ENCODE assay signal across 1 cellular context in genomic region chr13:32080328-32080744, GRCh38.
A peak's percentile ranks its signal among the peaks of the same experiment; 100 is the strongest.
TF ChIP-seq lines count a peak whose summit lies in the region.

No MANE protein-coding gene starts in this region.

TF ChIP-seq in HepG2, 621 proteins besides CTCF, POLR2A, EP300 and RAD21 (continued from another document and continues in another):
- no peak for TF ChIP-seq ZNF18 (CRISPR knock-in tag; IDR thresholded peaks at IDR 0.05; ENCODE audit: insufficient replicate concordance)
- TF ChIP-seq SSRP1 (CRISPR knock-in tag; IDR thresholded peaks at IDR 0.05), result no peak
- no peak for TF ChIP-seq ZNF207 (IDR thresholded peaks at IDR 0.05; ENCODE audit: borderline replicate concordance)
- TF ChIP-seq ELF4 (CRISPR knock-in tag; IDR thresholded peaks at IDR 0.05; ENCODE audit: borderline replicate concordance), result no peak
- TF ChIP-seq ZNF704 (CRISPR knock-in tag; IDR thresholded peaks at IDR 0.05; ENCODE audit: borderline replicate concordance), result no peak
- TF ChIP-seq ZNF7 (CRISPR knock-in tag; IDR thresholded peaks at IDR 0.05), result no peak
- TF ChIP-seq FOXA1 (IDR thresholded peaks at IDR 0.05), result no peak
- TF ChIP-seq FOXA1 (CRISPR knock-in tag; IDR thresholded peaks at IDR 0.05), result peak; percentile 94
- TF ChIP-seq NFRKB (IDR thresholded peaks at IDR 0.05), result no peak
- peak; percentile 36; the same call in 1 of the 2 replicates for TF ChIP-seq BHLHE40 (IDR thresholded peaks at IDR 0.05; ENCODE audit: low read length)
- no peak for TF ChIP-seq DMTF1 (CRISPR knock-in tag; IDR thresholded peaks at IDR 0.05)
- no peak for TF ChIP-seq ZNF761 (CRISPR knock-in tag; conservative IDR thresholded peaks at IDR 0.05)
- peak; percentile 77 for TF ChIP-seq FOXO1 (CRISPR knock-in tag; IDR thresholded peaks at IDR 0.05)
- no peak for TF ChIP-seq ZNF775 (CRISPR knock-in tag; IDR thresholded peaks at IDR 0.05; ENCODE audit: borderline replicate concordance)
- no peak for TF ChIP-seq POLR2G (IDR thresholded peaks at IDR 0.05; ENCODE audit: low read depth, low read length)
- no peak for TF ChIP-seq HNRNPLL (IDR thresholded peaks at IDR 0.05; ENCODE audit: low read depth, low read length, poor library complexity, severe bottlenecking)
- no peak for TF ChIP-seq ZNF17 (CRISPR knock-in tag; IDR thresholded peaks at IDR 0.05)
- TF ChIP-seq ZNF512 (CRISPR knock-in tag; IDR thresholded peaks at IDR 0.05), result no peak
- no peak for TF ChIP-seq ZNF724P (CRISPR knock-in tag; IDR thresholded peaks at IDR 0.05; ENCODE audit: borderline replicate concordance)
- TF ChIP-seq TOE1 (CRISPR knock-in tag; IDR thresholded peaks at IDR 0.05), result no peak
- TF ChIP-seq PRDM10 (CRISPR knock-in tag; IDR thresholded peaks at IDR 0.05; ENCODE audit: low read depth), result no peak
- no peak for TF ChIP-seq HBP1 (CRISPR knock-in tag; IDR thresholded peaks at IDR 0.05; ENCODE audit: low read depth)
- peak; percentile 60 for TF ChIP-seq SOX13 (IDR thresholded peaks at IDR 0.05)
- peak in 1 of 2 experiments; percentile 90; a peak in 2 of 4 replicates for TF ChIP-seq SOX13 (CRISPR knock-in tag; conservative IDR thresholded peaks at IDR 0.05 in 1 of 2, IDR thresholded peaks at IDR 0.05 in 1 of 2)
- TF ChIP-seq RELA (CRISPR knock-in tag; IDR thresholded peaks at IDR 0.05), result no peak
- no peak for TF ChIP-seq ZNF770 (CRISPR knock-in tag; IDR thresholded peaks at IDR 0.05)
- TF ChIP-seq PAX8 (CRISPR knock-in tag; IDR thresholded peaks at IDR 0.05; ENCODE audit: borderline replicate concordance), result no peak
- peak; percentile 85 for TF ChIP-seq HDAC2 (CRISPR knock-in tag; IDR thresholded peaks at IDR 0.05)
- TF ChIP-seq IKZF4 (CRISPR knock-in tag; IDR thresholded peaks at IDR 0.05; ENCODE audit: borderline replicate concordance, low read depth, not compliant biosample characterization), result no peak
- no peak for TF ChIP-seq U2AF1 (optimal IDR thresholded peaks at IDR 0.05; ENCODE audit: low read depth, low read length)
- no peak for TF ChIP-seq DNMT3B (CRISPR knock-in tag; conservative IDR thresholded peaks at IDR 0.05)
- no peak for TF ChIP-seq ZNF879 (CRISPR knock-in tag; IDR thresholded peaks at IDR 0.05)
- TF ChIP-seq FOSL1 (CRISPR knock-in tag; IDR thresholded peaks at IDR 0.05; ENCODE audit: borderline replicate concordance), result no peak; the same call in 1 of the 2 replicates
- TF ChIP-seq HNRNPUL1 (IDR thresholded peaks at IDR 0.05; ENCODE audit: low read depth, low read length), result no peak
- TF ChIP-seq ATF4 (CRISPR knock-in tag; IDR thresholded peaks at IDR 0.05), result no peak
- no peak for TF ChIP-seq ARNT2 (CRISPR knock-in tag; IDR thresholded peaks at IDR 0.05; ENCODE audit: low read depth)
- no peak for TF ChIP-seq HNRNPL (IDR thresholded peaks at IDR 0.05; ENCODE audit: low read depth, low read length)
- no peak for TF ChIP-seq AGO1 (IDR thresholded peaks at IDR 0.05; ENCODE audit: low read depth, low read length, poor library complexity, severe bottlenecking)
- TF ChIP-seq POGZ (CRISPR knock-in tag; IDR thresholded peaks at IDR 0.05), result peak; percentile 52; the same call in 1 of the 2 replicates
- no peak for TF ChIP-seq MAZ (IDR thresholded peaks at IDR 0.05; ENCODE audit: borderline replicate concordance, low read depth, low read length)
- no peak for TF ChIP-seq MAZ (CRISPR knock-in tag; IDR thresholded peaks at IDR 0.05; ENCODE audit: low read depth)
- TF ChIP-seq ZNF740 (CRISPR knock-in tag; IDR thresholded peaks at IDR 0.05), result no peak
- TF ChIP-seq SATB2 (CRISPR knock-in tag; IDR thresholded peaks at IDR 0.05), result 0 out of 2 replicates have a peak, but pooled peaks have one; percentile 44
- TF ChIP-seq ZNF768 (CRISPR knock-in tag; IDR thresholded peaks at IDR 0.05), result no peak
- TF ChIP-seq ZNF563 (CRISPR knock-in tag; IDR thresholded peaks at IDR 0.05), result no peak
- no peak for TF ChIP-seq ZSCAN5A (CRISPR knock-in tag; IDR thresholded peaks at IDR 0.05; ENCODE audit: borderline replicate concordance)
- TF ChIP-seq HINFP (CRISPR knock-in tag; IDR thresholded peaks at IDR 0.05; ENCODE audit: low read depth), result no peak
- TF ChIP-seq ZNF274 (CRISPR knock-in tag; IDR thresholded peaks at IDR 0.05), result no peak
- no peak for TF ChIP-seq EED (CRISPR knock-in tag; IDR thresholded peaks at IDR 0.05)
- TF ChIP-seq AGO2 (optimal IDR thresholded peaks at IDR 0.05; ENCODE audit: low read depth, low read length), result no peak
- no peak for TF ChIP-seq ZNF484 (CRISPR knock-in tag; IDR thresholded peaks at IDR 0.05; ENCODE audit: borderline replicate concordance, low read depth)
